In the genomic region with DNA sequence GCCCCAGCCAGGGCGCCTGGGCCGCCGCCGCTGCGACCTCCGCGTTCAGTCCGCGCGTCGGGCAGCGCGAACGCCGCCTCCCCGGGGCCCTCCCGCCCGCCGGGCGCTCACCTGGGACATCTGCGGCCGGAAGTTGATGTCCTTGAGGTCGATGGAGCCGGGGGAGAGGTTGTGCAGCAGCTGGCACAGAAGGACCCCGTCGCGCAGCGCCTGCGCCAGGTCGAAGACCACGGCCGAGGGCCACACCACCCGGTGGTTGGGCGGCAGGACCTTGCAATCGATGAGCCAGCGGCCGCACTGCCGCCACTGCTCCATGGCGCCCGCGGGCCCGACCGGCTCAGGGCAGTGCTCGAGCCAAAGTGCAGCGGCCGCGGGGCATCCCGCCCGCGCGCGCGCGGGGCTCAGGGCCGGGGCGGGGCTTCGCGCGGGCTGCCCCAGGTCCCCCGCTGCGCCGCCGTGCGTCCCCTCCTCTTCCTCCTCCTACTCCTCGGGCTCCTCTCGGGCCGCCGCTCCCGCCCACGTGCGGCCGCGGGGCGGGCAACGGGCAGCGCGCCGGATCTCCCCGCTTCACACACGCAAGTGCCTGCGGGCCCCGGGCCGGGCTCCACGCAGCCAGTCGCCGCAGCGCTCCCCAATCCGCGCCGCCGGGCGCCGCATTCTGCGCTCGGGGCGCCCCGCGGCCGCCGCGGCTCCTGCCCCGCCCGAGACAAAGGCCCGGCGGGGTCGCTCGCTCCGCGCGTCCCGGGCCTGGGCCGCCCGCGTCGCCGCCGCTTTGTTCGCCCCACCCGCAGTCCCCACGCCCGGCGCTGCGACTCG, we compare ENCODE assay signal across 8 cellular contexts. TPM values are rescaled to one million over a fixed set of nuclear protein-coding genes. Genes with fewer than 3 reads are reported as not detected.
DNase-seq lines count a peak whose midpoint lies in the region; ATAC-seq and FAIRE-seq lines count a peak whose summit lies in the region.

A gene with protein sequence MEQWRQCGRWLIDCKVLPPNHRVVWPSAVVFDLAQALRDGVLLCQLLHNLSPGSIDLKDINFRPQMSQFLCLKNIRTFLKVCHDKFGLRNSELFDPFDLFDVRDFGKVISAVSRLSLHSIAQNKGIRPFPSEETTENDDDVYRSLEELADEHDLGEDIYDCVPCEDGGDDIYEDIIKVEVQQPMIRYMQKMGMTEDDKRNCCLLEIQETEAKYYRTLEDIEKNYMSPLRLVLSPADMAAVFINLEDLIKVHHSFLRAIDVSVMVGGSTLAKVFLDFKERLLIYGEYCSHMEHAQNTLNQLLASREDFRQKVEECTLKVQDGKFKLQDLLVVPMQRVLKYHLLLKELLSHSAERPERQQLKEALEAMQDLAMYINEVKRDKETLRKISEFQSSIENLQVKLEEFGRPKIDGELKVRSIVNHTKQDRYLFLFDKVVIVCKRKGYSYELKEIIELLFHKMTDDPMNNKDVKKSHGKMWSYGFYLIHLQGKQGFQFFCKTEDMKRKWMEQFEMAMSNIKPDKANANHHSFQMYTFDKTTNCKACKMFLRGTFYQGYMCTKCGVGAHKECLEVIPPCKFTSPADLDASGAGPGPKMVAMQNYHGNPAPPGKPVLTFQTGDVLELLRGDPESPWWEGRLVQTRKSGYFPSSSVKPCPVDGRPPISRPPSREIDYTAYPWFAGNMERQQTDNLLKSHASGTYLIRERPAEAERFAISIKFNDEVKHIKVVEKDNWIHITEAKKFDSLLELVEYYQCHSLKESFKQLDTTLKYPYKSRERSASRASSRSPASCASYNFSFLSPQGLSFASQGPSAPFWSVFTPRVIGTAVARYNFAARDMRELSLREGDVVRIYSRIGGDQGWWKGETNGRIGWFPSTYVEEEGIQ (minus strand): TSS at position 361 of the 816 bp plus-strand sequence. CDS start 46 bp downstream, at position 315.

- H2AFZ ChIP-seq in trophoblast cell (ENCODE audit: insufficient read depth, low read length, poor library complexity) = peak within 1 kb of the TSS; percentile 93

- WGBS in trophoblast cell (ENCODE audit: extremely low coverage, insufficient coverage, insufficient read length) = no CpG with 5 or more reads among the region's 124 CpGs

- H3K9ac ChIP-seq in trophoblast cell (ENCODE audit: low read length) = peak within 1 kb of the TSS; percentile 98

- no peaks in the 10 kb centered on the region for H3K9me3 ChIP-seq in CD8-positive, alpha-beta memory T cell (ENCODE audit: low read length)
- H3K9me3 ChIP-seq in trophoblast cell (ENCODE audit: insufficient read depth, low read depth, low read length) = no peaks in the 10 kb centered on the region

- peak within 1 kb of the TSS; percentile 96 for H4K8ac ChIP-seq in trophoblast cell (ENCODE audit: low read depth, low read length)

- intact Hi-C loops in Right ventricle myocardium superior (cut with DNase I) = no loop called here

- peak; percentile 54 for ATAC-seq in GM19397 (IDR thresholded peaks at IDR 0.05; ENCODE audit: unreplicated experiment)
- ATAC-seq in HG03520 (IDR thresholded peaks at IDR 0.05; ENCODE audit: unreplicated experiment) = peak; percentile 49
- peak; percentile 28 for ATAC-seq in Right ventricle myocardium superior (ENCODE audit: poor library complexity)

- peak within 1 kb of the TSS; percentile 95 for H2BK5ac ChIP-seq in trophoblast cell (ENCODE audit: low read depth, low read length, poor library complexity)

- no peak within 1 kb of the TSS for H3K23ac ChIP-seq in trophoblast cell (ENCODE audit: low read length)

- H3K4ac ChIP-seq in trophoblast cell (ENCODE audit: low read depth, low read length) = peak within 1 kb of the TSS; percentile 91

- peak within 1 kb of the TSS; percentile 98 for H2BK120ac ChIP-seq in trophoblast cell (ENCODE audit: insufficient read depth, low read length, poor library complexity)

- no peak within 1 kb of the TSS for H3K27ac Mint-ChIP-seq in CD8-positive, alpha-beta memory T cell
- no peak within 1 kb of the TSS for H3K27ac Mint-ChIP-seq in activated naive CD4-positive, alpha-beta T cell treated with anti-CD3 and anti-CD28 coated beads, Interleukin-2, amount 50 U/mL, for 24 hours

- H3K36me3 Mint-ChIP-seq in CD8-positive, alpha-beta memory T cell = no peaks in the 10 kb centered on the region
- H3K36me3 Mint-ChIP-seq in activated naive CD4-positive, alpha-beta T cell treated with anti-CD3 and anti-CD28 coated beads, Interleukin-2, amount 50 U/mL, for 24 hours = no peaks in the 10 kb centered on the region

- peak within 1 kb of the TSS; percentile 97 for H3K18ac ChIP-seq in trophoblast cell (ENCODE audit: low read length)

- peak within 1 kb of the TSS; percentile 66 for H3K4me2 ChIP-seq in trophoblast cell (ENCODE audit: low read length)

- peaks cover 33% of the 10 kb centered on the region for H3K79me1 ChIP-seq in trophoblast cell (ENCODE audit: low read length)

- CTCF ChIA-PET in CD8-positive, alpha-beta memory T cell (lab: Charles Lee) = interaction anchor here (3.0 kb wide), 1 partner anchor 210 kb away, joined by 94 read pairs; no protein-coding TSS in a partner anchor

- peak within 1 kb of the TSS; percentile 73 for H3K4me3 ChIP-seq in CD8-positive, alpha-beta memory T cell (ENCODE audit: low read length)
- peak within 1 kb of the TSS; percentile 99 for H3K4me3 ChIP-seq in trophoblast cell (ENCODE audit: low read depth, low read length)

- peaks cover 0 to 15% (median 1%) of the 10 kb centered on the region in 3 donors for H3K4me1 Mint-ChIP-seq in CD8-positive, alpha-beta memory T cell
- peaks cover 3% of the 10 kb centered on the region for H3K4me1 Mint-ChIP-seq in activated naive CD4-positive, alpha-beta T cell treated with anti-CD3 and anti-CD28 coated beads, Interleukin-2, amount 50 U/mL, for 24 hours

- peak within 1 kb of the TSS; percentile 68 to 88 (median 79) for H3K4me3 Mint-ChIP-seq in CD8-positive, alpha-beta memory T cell
- H3K4me3 Mint-ChIP-seq in activated naive CD4-positive, alpha-beta T cell treated with anti-CD3 and anti-CD28 coated beads, Interleukin-2, amount 50 U/mL, for 24 hours = peak within 1 kb of the TSS; percentile 73

- peaks cover 52% of the 10 kb centered on the region for H3K79me2 ChIP-seq in trophoblast cell (ENCODE audit: control insufficient read depth, insufficient read depth, low read length, poor library complexity)

- H4K91ac ChIP-seq in trophoblast cell (ENCODE audit: low read depth, low read length) = peak within 1 kb of the TSS; percentile 99

- no peaks in the 10 kb centered on the region for H3K27me3 ChIP-seq in CD8-positive, alpha-beta memory T cell (ENCODE audit: insufficient read depth, low read length, poor library complexity, severe bottlenecking)
- H3K27me3 ChIP-seq in trophoblast cell (ENCODE audit: insufficient read depth, low read length) = no peaks in the 10 kb centered on the region

- no peak for FAIRE-seq in RCC 7860 (lab: Jason Lieb, UNC)

- POLR2A ChIA-PET in CD8-positive, alpha-beta memory T cell (lab: Charles Lee) = interaction anchor here (0.8 kb wide), 1 partner anchor 172 kb away, joined by 3 read pairs; a partner anchor contains a TSS

- H2BK12ac ChIP-seq in trophoblast cell (ENCODE audit: low read length) = peak within 1 kb of the TSS; percentile 76

- peaks cover 10 to 11% of the 10 kb centered on the region in 2 donors for H3K27me3 Mint-ChIP-seq in CD8-positive, alpha-beta memory T cell
- peaks cover 2% of the 10 kb centered on the region for H3K27me3 Mint-ChIP-seq in activated naive CD4-positive, alpha-beta T cell treated with anti-CD3 and anti-CD28 coated beads, Interleukin-2, amount 50 U/mL, for 24 hours

- no peaks in the 10 kb centered on the region for H3K9me3 Mint-ChIP-seq in CD8-positive, alpha-beta memory T cell
- H3K9me3 Mint-ChIP-seq in activated naive CD4-positive, alpha-beta T cell treated with anti-CD3 and anti-CD28 coated beads, Interleukin-2, amount 50 U/mL, for 24 hours = no peaks in the 10 kb centered on the region

- peak within 1 kb of the TSS; percentile 95 for H4K12ac ChIP-seq in trophoblast cell (ENCODE audit: low read depth, low read length)

- peak within 1 kb of the TSS; percentile 51 for H3K27ac ChIP-seq in CD8-positive, alpha-beta memory T cell (ENCODE audit: low read depth, low read length)
- peak within 1 kb of the TSS; percentile 73 for H3K27ac ChIP-seq in trophoblast cell (ENCODE audit: low read depth, low read length)

- no peaks in the 10 kb centered on the region for H3K36me3 ChIP-seq in CD8-positive, alpha-beta memory T cell (ENCODE audit: insufficient read depth, low read length)
- peaks cover 10 to 15% of the 10 kb centered on the region in 2 experiments for H3K36me3 ChIP-seq in trophoblast cell (ENCODE audit: control insufficient read depth in 1 of 2, insufficient read depth in 2 of 2, low read length in 2 of 2)

- DNase-seq in CD8-positive, alpha-beta memory T cell = peak; percentile 9 to 57 (median 29)
- peak; percentile 68 for DNase-seq in RCC 7860 (ENCODE audit: low spot score)
- peak; percentile 82 for DNase-seq in Right ventricle myocardium superior
- peak; percentile 75 to 87 for DNase-seq in trophoblast cell
- DNase-seq in effector CD8-positive, alpha-beta T cell (lab: John Stamatoyannopoulos, UW) = no peak

- peak within 1 kb of the TSS; percentile 91 for H2AK5ac ChIP-seq in trophoblast cell (ENCODE audit: low read length)

- H3K14ac ChIP-seq in trophoblast cell (ENCODE audit: low read length) = peak within 1 kb of the TSS; percentile 99

- H3K4me1 ChIP-seq in CD8-positive, alpha-beta memory T cell (ENCODE audit: insufficient read depth, low read length) = peaks cover 11% of the 10 kb centered on the region
- peaks cover 15 to 23% of the 10 kb centered on the region in 2 experiments for H3K4me1 ChIP-seq in trophoblast cell (ENCODE audit: control insufficient read depth in 1 of 2, insufficient read depth in 2 of 2, low read length in 2 of 2)

RNA-seq across cellular contexts. Expression of the gene that starts here (rescaled TPM):
- 1 to 10 TPM; 6.0 to 7.6 TPM for total RNA-seq in CD8-positive, alpha-beta memory T cell
- polyA plus RNA-seq in CD8-positive, alpha-beta memory T cell = 1.1 TPM
- 4.9 TPM for total RNA-seq in Right ventricle myocardium superior
- 54.6 and 55.9 TPM in 2 replicates for polyA plus RNA-seq in trophoblast cell (2013)
